8 cellular contexts compared by ENCODE assay signal in the genomic region with DNA sequence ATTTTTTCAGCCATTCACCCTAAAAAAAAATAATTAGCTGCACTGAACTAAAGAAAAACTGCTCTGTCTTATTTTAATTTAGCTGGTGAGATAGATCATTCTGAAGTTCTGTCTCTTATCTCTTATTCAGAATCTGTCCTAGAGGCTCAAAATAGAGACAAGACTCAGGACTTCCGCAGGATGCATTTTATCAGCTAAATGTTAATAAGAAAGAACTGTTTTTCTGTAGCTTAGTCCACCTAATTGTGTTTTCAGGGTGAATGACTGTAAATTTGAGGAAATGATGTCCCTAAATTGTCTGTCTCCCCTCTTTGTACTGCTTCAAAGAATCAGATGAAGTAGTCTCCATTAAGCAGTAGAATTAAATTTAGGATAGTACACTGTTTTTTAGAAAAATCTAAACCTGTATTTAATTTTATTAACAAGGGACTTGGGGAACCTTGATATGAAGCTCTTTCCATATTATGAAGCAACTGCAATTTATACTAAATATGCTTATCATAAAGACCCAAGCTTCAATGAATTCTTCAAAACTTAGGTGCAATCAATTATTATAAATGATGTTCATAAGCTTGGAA.
"Had no signal": no experiment of that assay in that cellular context is flagged by ENCODE, and none has a peak within 500 bp of the region (broad histone marks: within the 10 kb centered on the region; RNA-seq: fewer than 3 reads in every experiment).

No MANE protein-coding gene starts in this region.

- H2AFZ ChIP-seq: GM23338 had no signal

- FAIRE-seq: H1, HepG2 had no signal

- H3K27me3 Mint-ChIP-seq: IgD-negative memory B cell had no signal

- H3K4me3 ChIP-seq: GM23338, HAP-1 had no signal

- DNase-seq: H7, HFFc6 had no signal

- H3K4me2 ChIP-seq: GM23338 had no signal

- H3K4me1 Mint-ChIP-seq: GM23338, IgD-negative memory B cell had no signal

- H3K4me3 Mint-ChIP-seq: GM23338, HFFc6, IgD-negative memory B cell had no signal

- H3K36me3 ChIP-seq: HAP-1 had no signal

- H3K36me3 Mint-ChIP-seq: IgD-negative memory B cell had no signal

- H3K27ac Mint-ChIP-seq: GM23338, HFFc6, IgD-negative memory B cell had no signal

- H3K9me3 ChIP-seq: HAP-1 had no signal

- H3K27ac ChIP-seq: HL-60 had no signal
